In genomic region chr2:178279142-178279541, GRCh38 we compare ENCODE assay signal across 14 cellular contexts.
A peak's percentile ranks its signal among the peaks of the same experiment; 100 is the strongest.
DNase-seq lines count a peak whose midpoint lies in the region; ATAC-seq, FAIRE-seq and TF ChIP-seq lines count a peak whose summit lies in the region.
"Had no signal": no experiment of that assay in that cellular context is flagged by ENCODE, and none has a peak within 500 bp of the region (broad histone marks: within the 10 kb centered on the region; RNA-seq: fewer than 3 reads in every experiment).

No MANE protein-coding gene starts in this region.

- H3K4me3 ChIP-seq in AG04449 (ENCODE audit: low read depth, low read length): no peak overlapping the region
- H3K4me3 ChIP-seq in brain microvascular endothelial cell (ENCODE audit: low read depth, low read length): no peak overlapping the region
- H3K4me3 ChIP-seq: BLaER1 treated with 17β-estradiol and CSF1 and Interleukin-3, amounts not matched to agents 10 nM and 100 nM; vagina had no signal

- DNase-seq in AG04449 (ENCODE audit: low read depth, low spot score) (peak; percentile 76), HTR-8/SVneo (ENCODE audit: insufficient read length, low spot score) (peak; percentile 62), brain microvascular endothelial cell (peak; percentile 90), kidney glomerular epithelial cell (lab: John Stamatoyannopoulos, UW) (peak; percentile 66), SK-N-DZ (ENCODE audit: low spot score) (no peak), NCI-H510A (lab: John Stamatoyannopoulos, UW) (no peak), NCI-H2107 treated with DMSO at 0.1 percent for 48 hours (lab: John Stamatoyannopoulos, UW; ENCODE audit: unreplicated experiment) (no peak)
- DNase-seq: activated CD8-positive, alpha-beta T cell treated with anti-CD3 and anti-CD28 coated beads for 36 hours; hippocampal formation; NCI-H1092 treated with DMSO at 0.1 percent for 48 hours; SIG-M5 had no signal

- H3K27me3 ChIP-seq in brain microvascular endothelial cell (replicated peaks): no peaks in the 10 kb centered on the region
- H3K27me3 ChIP-seq: BLaER1 treated with 17β-estradiol and CSF1 and Interleukin-3, amounts not matched to agents 10 nM and 100 nM; vagina had no signal

- no peaks in the 10 kb centered on the region for H3K36me3 ChIP-seq in brain microvascular endothelial cell (replicated peaks)
- H3K36me3 ChIP-seq: BLaER1 treated with 17β-estradiol and CSF1 and Interleukin-3, amounts not matched to agents 10 nM and 100 nM; vagina had no signal

- no peak for ATAC-seq in HG03469 (IDR thresholded peaks at IDR 0.05; ENCODE audit: unreplicated experiment)
- ATAC-seq: activated CD8-positive, alpha-beta T cell treated with anti-CD3 and anti-CD28 coated beads for 36 hours had no signal

- FAIRE-seq in HTR-8/SVneo (lab: Jason Lieb, UNC): peak; percentile 52

- peak overlapping the region; percentile 28 for H3K27ac ChIP-seq in brain microvascular endothelial cell
- H3K27ac ChIP-seq: BLaER1 treated with 17β-estradiol and CSF1 and Interleukin-3, amounts not matched to agents 10 nM and 100 nM; vagina had no signal

- TF ChIP-seq CTCF in AG04449 (IDR thresholded peaks at IDR 0.05; ENCODE audit: insufficient read depth, low read length, missing control alignments) (no peak), brain microvascular endothelial cell (IDR thresholded peaks at IDR 0.05; ENCODE audit: low read depth, low read length, missing control alignments) (no peak)

- in situ Hi-C loops in brain microvascular endothelial cell (cut with HindIII; ENCODE audit: low pct_ligation_motif_present, low sequenced_read_pairs): loop anchor here (25.0 kb wide), 1 partner anchor 142 kb away; no protein-coding TSS in a partner anchor

- POLR2A ChIA-PET in AG04449 (lab: Yijun Ruan, JAX): no interaction called here

- CTCF ChIA-PET in AG04449 (lab: Yijun Ruan, JAX): interaction anchor here (0.7 to 2.4 kb wide), 6 partner anchors 10 to 168 kb away, joined by 3 to 9 read pairs (median 4); partner anchors contain the start of gene RBM45

Comparison
In these comparisons a context has a peak if more than half of its experiments do, and no peak if none do; other contexts are left out.
1. DNase-seq: peak in AG04449 (single experiment), HTR-8/SVneo (single experiment), brain microvascular endothelial cell (single experiment) and kidney glomerular epithelial cell (single experiment); none in SK-N-DZ (single experiment), NCI-H510A (single experiment) and NCI-H2107 treated with DMSO at 0.1 percent for 48 hours (single experiment).